ENCODE assay signal across 12 cellular contexts in the genomic region with DNA sequence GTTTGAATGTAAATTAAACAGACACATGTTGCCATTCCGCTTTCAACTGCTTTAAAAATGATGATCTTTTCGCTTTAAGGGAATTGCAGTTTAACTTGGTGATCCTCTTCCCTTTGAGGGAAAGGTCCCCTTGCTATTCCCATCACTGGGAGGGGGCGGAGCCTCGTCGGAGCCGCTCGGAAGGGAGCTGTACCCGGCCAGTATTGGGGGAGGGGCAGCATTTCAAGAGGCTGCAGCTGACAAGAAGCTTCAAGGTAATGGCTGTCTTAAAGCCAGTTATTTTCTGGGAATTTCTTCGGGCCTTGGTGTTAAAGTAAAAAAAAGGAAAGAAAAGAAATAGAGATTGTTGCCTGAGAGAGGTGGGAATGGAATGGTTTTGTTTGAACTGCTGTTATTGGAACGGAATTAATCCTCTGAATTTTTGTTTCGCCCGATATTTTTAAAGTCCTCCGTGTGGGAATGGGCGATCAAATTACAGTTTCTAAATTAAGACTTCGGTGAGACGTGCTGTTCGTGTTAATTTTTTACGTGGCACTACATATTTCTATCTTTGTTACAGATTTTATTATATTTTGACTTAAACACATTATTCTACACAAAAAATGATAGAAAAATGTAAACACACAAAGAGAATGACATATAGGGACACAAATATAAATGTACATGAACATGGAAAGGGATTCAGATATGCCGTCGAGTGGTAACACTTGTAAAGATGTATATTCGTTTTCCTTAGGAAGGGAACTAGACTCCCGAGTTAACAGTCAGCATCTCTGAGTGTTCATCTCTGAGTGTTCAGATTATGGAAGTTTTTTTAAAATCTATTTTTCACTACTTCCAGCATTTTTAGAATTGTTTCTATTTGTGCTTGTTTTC. TPM values are rescaled to one million over a fixed set of nuclear protein-coding genes. Genes with fewer than 3 reads are reported as not detected.
DNase-seq lines count a peak whose midpoint lies in the region; ATAC-seq and TF ChIP-seq lines count a peak whose summit lies in the region.
"Had no signal": no experiment of that assay in that cellular context is flagged by ENCODE, and none has a peak within 500 bp of the region (broad histone marks: within the 10 kb centered on the region; RNA-seq: fewer than 3 reads in every experiment).

No MANE protein-coding gene starts in this region.

- H3K4me3 Mint-ChIP-seq in activated T-cell treated with anti-CD3 and anti-CD28 coated beads, Interleukin-2, amount 50 U/mL, for 4 hours = no peak overlapping the region
- no peak overlapping the region for H3K4me3 Mint-ChIP-seq in HFFc6

- peak overlapping the region; percentile 54 to 66 (median 63) for H3K4me3 ChIP-seq in skeletal muscle tissue (ENCODE audit: low read length in 3 of 3)

- no peaks in the 10 kb centered on the region for H3K27me3 ChIP-seq in skeletal muscle tissue (ENCODE audit: control insufficient read depth in 3 of 3, insufficient read depth in 3 of 3, low read length in 3 of 3)

- no peaks in the 10 kb centered on the region for H3K4me1 Mint-ChIP-seq in activated T-cell treated with anti-CD3 and anti-CD28 coated beads, Interleukin-2, amount 50 U/mL, for 4 hours (ENCODE audit: low read depth)
- H3K4me1 Mint-ChIP-seq in HFFc6 (ENCODE audit: low read depth) = no peaks in the 10 kb centered on the region

- peak overlapping the region; percentile 46 to 80 (median 72) for H3K9ac ChIP-seq in skeletal muscle tissue (ENCODE audit: low read depth in 1 of 3, low read length in 3 of 3)

- H3K27ac ChIP-seq in caudate nucleus (ENCODE audit: low read depth, low read length) (no peak overlapping the region), skeletal muscle tissue (ENCODE audit: low read depth, low read length) (peak overlapping the region; percentile 60)

- no peaks in the 10 kb centered on the region for H3K9me3 Mint-ChIP-seq in activated T-cell treated with anti-CD3 and anti-CD28 coated beads, Interleukin-2, amount 50 U/mL, for 4 hours
- peaks cover 4% of the 10 kb centered on the region; the same call in 1 of the 2 replicates for H3K9me3 Mint-ChIP-seq in HFFc6

- H3K27ac Mint-ChIP-seq in HFFc6 = no peak overlapping the region

- H3K36me3 Mint-ChIP-seq in activated T-cell treated with anti-CD3 and anti-CD28 coated beads, Interleukin-2, amount 50 U/mL, for 4 hours (ENCODE audit: insufficient read depth) = no peaks in the 10 kb centered on the region
- no peaks in the 10 kb centered on the region for H3K36me3 Mint-ChIP-seq in HFFc6 (ENCODE audit: low read depth)

- TF ChIP-seq CTCF in HFFc6 (IDR thresholded peaks at IDR 0.05) = no peak
- no peak for TF ChIP-seq CTCF in GM10266 (IDR thresholded peaks at IDR 0.05; ENCODE audit: control insufficient read depth, insufficient read depth, low read depth, missing control alignments)

- H3K4me1 ChIP-seq in skeletal muscle tissue (ENCODE audit: control insufficient read depth in 3 of 3, insufficient read depth in 3 of 3, low read length in 3 of 3) = no peaks in the 10 kb centered on the region

- no peaks in the 10 kb centered on the region for H3K36me3 ChIP-seq in skeletal muscle tissue (ENCODE audit: control insufficient read depth in 3 of 3, insufficient read depth in 3 of 3, low read length in 3 of 3)

- ATAC-seq in GM21360 (IDR thresholded peaks at IDR 0.05; ENCODE audit: unreplicated experiment) = no peak
- ATAC-seq in activated T-cell treated with anti-CD3 and anti-CD28 coated beads, Interleukin-2, amount 50 U/mL, for 4 hours = no peak
- ATAC-seq: HCT116 had no signal

- H3K9me3 ChIP-seq in skeletal muscle tissue (ENCODE audit: control insufficient read depth in 3 of 3, low read length in 3 of 3) = no peaks in the 10 kb centered on the region

- DNase-seq in NCI-H510A (lab: John Stamatoyannopoulos, UW) (peak; percentile 63), caudate nucleus (lab: John Stamatoyannopoulos, UW) (peak in 45 of 61 donors; percentile 0 to 39 (median 8)), islet precursor cell (peak; percentile 85), HFFc6 (no peak), GM10266 (ENCODE audit: extremely low spot score) (no peak)
- no peak for DNase-seq in activated T-cell treated with anti-CD3 and anti-CD28 coated beads, Interleukin-2, amount 50 U/mL, for 4 hours
- DNase-seq: activated gamma-delta T cell treated with Interleukin-2 at 50 U/mL for 16 hours had no signal

- no peaks in the 10 kb centered on the region for H3K27me3 Mint-ChIP-seq in activated T-cell treated with anti-CD3 and anti-CD28 coated beads, Interleukin-2, amount 50 U/mL, for 4 hours (ENCODE audit: low read depth)
- H3K27me3 Mint-ChIP-seq in HFFc6 (ENCODE audit: insufficient read depth) = no peaks in the 10 kb centered on the region; the same call in 1 of the 2 replicates

RNA-seq across cellular contexts. Expression of a gene that starts 9.2 kb away (rescaled TPM):
- total RNA-seq in skeletal muscle tissue = 23.0 TPM
- under 1 TPM in 1 of 3 donors, not detected in 2; 0.05 TPM for total RNA-seq in activated T-cell treated with anti-CD3 and anti-CD28 coated beads, Interleukin-2, amount 50 U/mL, for 4 hours
- not detected for total RNA-seq in HFFc6 (2021; fragmentation: NEBNext Ultra II Directional; extraction: Animal tissue kit (Norgen Biotek cat#: 25700))
- total RNA-seq: M059J; T-helper 2 cell treated with Interferon-gamma antibody and Interleukin-4, amounts not matched to agents 100 ng/mL and 5 ng/mL, for 36 hours had no signal

Comparison
In these comparisons a context has a peak if more than half of its experiments do, and no peak if none do; other contexts are left out.
1. DNase-seq: peak in NCI-H510A (single experiment), caudate nucleus (45 of 61) and islet precursor cell (single experiment); none in activated T-cell treated with anti-CD3 and anti-CD28 coated beads, Interleukin-2, amount 50 U/mL, for 4 hours (single experiment), HFFc6 (single experiment) and GM10266 (single experiment).
2. RNA of a gene that starts 9.2 kb away (total RNA-seq): 23.0 TPM in skeletal muscle tissue (single experiment); 0.05 TPM in activated T-cell treated with anti-CD3 and anti-CD28 coated beads, Interleukin-2, amount 50 U/mL, for 4 hours and not detected in HFFc6; every median in the first group is over 10 times any median in the second.